16 cellular contexts compared by ENCODE assay signal in the genomic region with DNA sequence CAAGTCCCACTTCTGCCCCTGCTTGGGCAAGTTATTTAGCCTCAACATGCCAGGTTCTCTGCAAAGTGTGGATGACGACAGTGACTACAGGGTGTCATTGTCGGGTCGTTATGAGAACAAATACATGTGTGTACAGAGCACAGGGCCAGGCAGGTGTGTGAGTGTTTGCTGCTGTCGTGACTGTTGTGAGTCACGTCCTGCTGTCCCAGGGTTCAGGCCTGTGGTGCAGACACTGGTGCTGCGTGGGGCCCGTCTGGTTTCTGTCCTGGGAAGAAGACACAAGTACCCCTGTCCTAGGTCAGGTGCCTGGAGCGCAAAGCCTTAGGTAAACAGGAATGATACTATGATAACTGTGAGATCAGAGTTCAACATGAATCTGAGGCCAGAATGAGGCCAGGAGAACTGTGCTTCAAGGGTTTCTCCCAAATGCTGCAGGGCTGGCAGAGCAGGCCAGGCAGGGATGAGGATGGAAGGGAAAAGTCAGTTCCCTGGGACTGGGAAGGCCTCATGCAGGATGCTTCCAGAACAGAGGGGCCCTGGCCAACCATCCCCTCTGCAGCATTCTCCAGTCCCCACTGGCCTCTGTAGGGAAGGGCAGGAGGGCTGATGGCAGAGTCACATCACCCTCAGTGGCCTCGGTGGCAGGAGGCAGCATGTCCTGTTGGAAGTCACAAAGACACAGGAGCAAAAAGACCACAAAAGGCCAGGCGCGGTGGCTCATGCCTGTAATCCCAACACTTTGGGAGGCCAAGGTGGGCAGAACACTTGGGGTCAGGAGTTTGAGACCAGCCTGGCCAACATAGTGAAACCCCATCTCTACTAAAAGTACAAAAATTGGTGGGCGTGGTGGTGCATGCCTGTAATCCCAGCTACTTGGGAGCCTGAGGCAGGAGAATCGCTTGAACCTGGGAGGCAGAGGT. TPM values are rescaled to one million over a fixed set of nuclear protein-coding genes. Genes with fewer than 3 reads are reported as not detected.
A peak's percentile ranks its signal among the peaks of the same experiment; 100 is the strongest.
DNase-seq lines count a peak whose midpoint lies in the region; ATAC-seq lines count a peak whose summit lies in the region.
"Had no signal": no experiment of that assay in that cellular context is flagged by ENCODE, and none has a peak within 500 bp of the region (broad histone marks: within the 10 kb centered on the region; RNA-seq: fewer than 3 reads in every experiment).

No MANE protein-coding gene starts in this region.

- intact Hi-C loops in activated CD4-positive, alpha-beta T cell treated with anti-CD3 and anti-CD28 coated beads for 36 hours (cut with DNase I, micrococcal nuclease): no loop called here

- H3K27ac Mint-ChIP-seq in activated CD4-positive, alpha-beta T cell treated with anti-CD3 and anti-CD28 coated beads for 36 hours: no peak overlapping the region
- no peak overlapping the region for H3K27ac Mint-ChIP-seq in stimulated activated effector memory CD8-positive, alpha-beta T cell treated with anti-CD3 and anti-CD28 coated beads, Interleukin-12 subunit alpha, Interleukin-12 subunit beta, amount 100 ng/mL, for 72 hours
- H3K27ac Mint-ChIP-seq: activated CD4-positive, alpha-beta T cell treated with anti-CD3 and anti-CD28 coated beads, Interleukin-2, amount 10 ng/mL, durations not matched to agents 7 days and 5 days; activated T-helper 1 cell treated with anti-CD3 and anti-CD28 coated beads, Interleukin-12 subunit alpha, Interleukin-12 subunit beta, Interleukin-2, Interleukin-4 antibody, amounts not matched to agents 30 ng/mL and 10 ng/mL and 1 ng/mL, durations not matched to agents 14 hours and 24 hours and 36 hours had no signal

- H3K4me3 Mint-ChIP-seq in activated CD4-positive, alpha-beta T cell treated with anti-CD3 and anti-CD28 coated beads for 36 hours: no peak overlapping the region
- no peak overlapping the region for H3K4me3 Mint-ChIP-seq in stimulated activated effector memory CD8-positive, alpha-beta T cell treated with anti-CD3 and anti-CD28 coated beads, Interleukin-12 subunit alpha, Interleukin-12 subunit beta, amount 100 ng/mL, for 72 hours
- H3K4me3 Mint-ChIP-seq: activated CD4-positive, alpha-beta T cell treated with anti-CD3 and anti-CD28 coated beads, Interleukin-2, amount 10 ng/mL, durations not matched to agents 7 days and 5 days; activated T-helper 1 cell treated with anti-CD3 and anti-CD28 coated beads, Interleukin-12 subunit alpha, Interleukin-12 subunit beta, Interleukin-2, Interleukin-4 antibody, amounts not matched to agents 30 ng/mL and 10 ng/mL and 1 ng/mL, durations not matched to agents 14 hours and 24 hours and 36 hours had no signal

- no peaks in the 10 kb centered on the region for H3K9me3 Mint-ChIP-seq in activated CD4-positive, alpha-beta T cell treated with anti-CD3 and anti-CD28 coated beads for 36 hours (ENCODE audit: low read depth)
- H3K9me3 Mint-ChIP-seq in stimulated activated effector memory CD8-positive, alpha-beta T cell treated with anti-CD3 and anti-CD28 coated beads, Interleukin-12 subunit alpha, Interleukin-12 subunit beta, amount 100 ng/mL, for 72 hours: no peaks in the 10 kb centered on the region
- H3K9me3 Mint-ChIP-seq: activated CD4-positive, alpha-beta T cell treated with anti-CD3 and anti-CD28 coated beads, Interleukin-2, amount 10 ng/mL, durations not matched to agents 7 days and 5 days; activated T-helper 1 cell treated with anti-CD3 and anti-CD28 coated beads, Interleukin-12 subunit alpha, Interleukin-12 subunit beta, Interleukin-2, Interleukin-4 antibody, amounts not matched to agents 30 ng/mL and 10 ng/mL and 1 ng/mL, durations not matched to agents 14 hours and 24 hours and 36 hours had no signal

- peaks cover 5% of the 10 kb centered on the region for H3K4me1 Mint-ChIP-seq in activated CD4-positive, alpha-beta T cell treated with anti-CD3 and anti-CD28 coated beads for 36 hours
- H3K4me1 Mint-ChIP-seq in stimulated activated effector memory CD8-positive, alpha-beta T cell treated with anti-CD3 and anti-CD28 coated beads, Interleukin-12 subunit alpha, Interleukin-12 subunit beta, amount 100 ng/mL, for 72 hours: peaks cover 36% of the 10 kb centered on the region

- POLR2A ChIA-PET in activated CD4-positive, alpha-beta T cell treated with anti-CD3 and anti-CD28 coated beads for 36 hours (lab: Charles Lee): no interaction called here

- ATAC-seq in activated CD4-positive, alpha-beta T cell treated with anti-CD3 and anti-CD28 coated beads for 36 hours: peak; percentile 38
- ATAC-seq in stimulated activated effector memory CD8-positive, alpha-beta T cell treated with anti-CD3 and anti-CD28 coated beads, Interleukin-12 subunit alpha, Interleukin-12 subunit beta, amount 100 ng/mL, for 72 hours: peak; percentile 59
- ATAC-seq in HG03565 (IDR thresholded peaks at IDR 0.05; ENCODE audit: unreplicated experiment): no peak
- ATAC-seq: Panc1 had no signal

- H3K36me3 Mint-ChIP-seq in activated CD4-positive, alpha-beta T cell treated with anti-CD3 and anti-CD28 coated beads for 36 hours (ENCODE audit: low read depth): no peaks in the 10 kb centered on the region
- H3K36me3 Mint-ChIP-seq in stimulated activated effector memory CD8-positive, alpha-beta T cell treated with anti-CD3 and anti-CD28 coated beads, Interleukin-12 subunit alpha, Interleukin-12 subunit beta, amount 100 ng/mL, for 72 hours: peaks cover 2% of the 10 kb centered on the region

- no peaks in the 10 kb centered on the region for H3K27me3 Mint-ChIP-seq in activated CD4-positive, alpha-beta T cell treated with anti-CD3 and anti-CD28 coated beads for 36 hours
- H3K27me3 Mint-ChIP-seq: activated CD4-positive, alpha-beta T cell treated with anti-CD3 and anti-CD28 coated beads, Interleukin-2, amount 10 ng/mL, durations not matched to agents 7 days and 5 days had no signal

- DNase-seq in activated CD4-positive, alpha-beta T cell treated with anti-CD3 and anti-CD28 coated beads for 36 hours: no peak
- no peak for DNase-seq in activated CD4-positive, alpha-beta T cell treated with anti-CD3 and anti-CD28 coated beads, Interleukin-2, amount 50 U/mL, for 48 hours
- DNase-seq in SHP77 (lab: John Stamatoyannopoulos, UW) (peak; percentile 79 to 90), islet precursor cell (peak; percentile 92), GF-D8 (lab: John Stamatoyannopoulos, UW) (no peak), D341Med (ENCODE audit: low spot score) (no peak)
- DNase-seq in stimulated activated effector memory CD8-positive, alpha-beta T cell treated with anti-CD3 and anti-CD28 coated beads, Interleukin-12 subunit alpha, Interleukin-12 subunit beta, amount 100 ng/mL, for 72 hours (ENCODE audit: low spot score in 2 of 2): no peak
- DNase-seq: activated CD4-positive, alpha-beta T cell treated with anti-CD3 and anti-CD28 coated beads, Interleukin-2, amount 10 ng/mL, durations not matched to agents 7 days and 5 days; COR-L47; GM23248; NCI-H1092; NCI-H226; stimulated activated naive CD4-positive, alpha-beta T cell treated with Interleukin-2 at 50 U/mL for 16 hours had no signal

- CTCF ChIA-PET in activated CD4-positive, alpha-beta T cell treated with anti-CD3 and anti-CD28 coated beads for 36 hours (lab: Charles Lee): no interaction called here

RNA-seq across cellular contexts. Expression of gene GPR157, which starts 15.7 kb away (rescaled TPM):
- 1 to 10 TPM; 2.7 to 3.6 TPM for total RNA-seq in activated CD4-positive, alpha-beta T cell treated with anti-CD3 and anti-CD28 coated beads for 36 hours

RNA-seq across cellular contexts. Expression of gene SLC2A5, which starts 43.8 kb away (rescaled TPM):
- total RNA-seq in activated CD4-positive, alpha-beta T cell treated with anti-CD3 and anti-CD28 coated beads for 36 hours: not detected
- total RNA-seq: activated CD4-positive, alpha-beta T cell treated with anti-CD3 and anti-CD28 coated beads, Interleukin-2, amount 10 ng/mL, durations not matched to agents 7 days and 5 days had no signal

Comparison
In these comparisons a context has a peak if more than half of its experiments do, and no peak if none do; other contexts are left out.
1. DNase-seq: peak in SHP77 (2 of 2) and islet precursor cell (single experiment); none in activated CD4-positive, alpha-beta T cell treated with anti-CD3 and anti-CD28 coated beads for 36 hours (single experiment), activated CD4-positive, alpha-beta T cell treated with anti-CD3 and anti-CD28 coated beads, Interleukin-2, amount 50 U/mL, for 48 hours (0 of 2), stimulated activated effector memory CD8-positive, alpha-beta T cell treated with anti-CD3 and anti-CD28 coated beads, Interleukin-12 subunit alpha, Interleukin-12 subunit beta, amount 100 ng/mL, for 72 hours (0 of 2), GF-D8 (single experiment) and D341Med (single experiment).